8 cellular contexts compared by ENCODE assay signal in the genomic region with DNA sequence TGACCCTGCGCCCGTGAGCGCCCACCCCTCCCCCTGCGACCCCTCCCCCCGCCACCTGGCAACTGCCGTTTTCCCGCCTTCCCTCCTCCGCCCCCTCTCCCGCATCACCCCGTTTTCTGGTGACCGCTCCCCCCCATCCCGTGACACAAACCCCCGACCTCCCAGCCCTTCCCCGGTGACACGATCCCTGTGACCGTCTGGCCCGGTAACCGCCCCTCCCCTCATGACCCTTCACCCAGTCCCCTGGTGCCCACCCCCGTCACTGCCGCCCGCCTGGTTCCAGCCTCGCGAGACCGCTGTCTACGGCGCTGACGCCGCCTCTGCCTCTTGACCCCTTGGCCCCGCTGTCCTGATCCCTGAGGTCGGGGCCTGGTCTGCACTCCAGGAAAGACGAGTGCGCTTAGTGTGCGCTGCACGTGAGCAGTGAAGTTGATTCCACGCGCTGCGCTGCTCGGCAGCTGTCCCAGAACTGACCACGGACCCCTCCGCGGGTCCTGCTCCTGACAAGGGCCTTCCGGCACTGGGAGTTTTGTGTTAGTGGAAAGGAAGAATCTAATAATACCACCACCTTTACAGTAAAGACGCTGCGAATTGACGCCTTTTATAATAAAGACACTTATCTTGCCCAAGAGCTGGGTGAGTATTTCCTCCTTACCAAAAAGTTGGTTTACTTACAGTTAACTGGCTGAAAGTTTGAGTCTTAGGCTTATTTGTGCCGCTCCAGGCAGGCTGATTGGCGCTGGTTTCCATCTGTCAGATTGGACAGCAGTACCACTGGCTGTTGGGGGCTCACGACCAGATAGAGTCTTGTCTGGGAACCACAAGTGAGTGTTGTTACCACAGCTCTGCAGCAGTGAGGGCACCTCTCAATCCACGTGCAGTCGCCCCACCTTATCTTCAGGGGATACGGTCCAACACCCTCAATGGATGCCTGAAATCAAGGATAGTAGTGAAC. TPM values are rescaled to one million over a fixed set of nuclear protein-coding genes. Genes with fewer than 3 reads are reported as not detected.
DNase-seq lines count a peak whose midpoint lies in the region; ATAC-seq and TF ChIP-seq lines count a peak whose summit lies in the region.

No MANE protein-coding gene starts in this region.

- peaks cover 30% of the 10 kb centered on the region for H3K4me1 Mint-ChIP-seq in CD8-positive, alpha-beta T cell (ENCODE audit: low read depth)
- H3K4me1 Mint-ChIP-seq in nephron progenitor cell: peaks cover 23% of the 10 kb centered on the region

- no peaks in the 10 kb centered on the region for H3K9me3 ChIP-seq in CD8-positive, alpha-beta T cell (ENCODE audit: low read length)
- H3K9me3 ChIP-seq in OCI-LY1 (ENCODE audit: low read length) (no peaks in the 10 kb centered on the region), thymus (ENCODE audit: control insufficient read depth) (no peaks in the 10 kb centered on the region)

- H2AFZ ChIP-seq in OCI-LY1 (ENCODE audit: low read length): no peak overlapping the region

- CTCF ChIA-PET in CD8-positive, alpha-beta T cell (lab: Charles Lee): no interaction called here

- peak overlapping the region; percentile 62 for H3K4me3 ChIP-seq in CD8-positive, alpha-beta T cell (ENCODE audit: low read depth, low read length)
- H3K4me3 ChIP-seq in OCI-LY1 (ENCODE audit: low read depth, low read length, poor library complexity, severe bottlenecking) (peak overlapping the region; percentile 82), thymus (ENCODE audit: low read length) (peak overlapping the region; percentile 60)

- peak overlapping the region; percentile 90 for H3K27ac Mint-ChIP-seq in CD8-positive, alpha-beta T cell
- H3K27ac Mint-ChIP-seq in nephron progenitor cell: peak overlapping the region; percentile 96

- peak overlapping the region; percentile 99 for H3K9ac ChIP-seq in OCI-LY1 (ENCODE audit: low read length)

- H3K9me2 ChIP-seq in OCI-LY1 (ENCODE audit: low read depth, low read length): no peaks in the 10 kb centered on the region

- peak overlapping the region; percentile 34 for H3K27ac ChIP-seq in CD8-positive, alpha-beta T cell (ENCODE audit: low read depth, low read length)
- H3K27ac ChIP-seq in OCI-LY1 (ENCODE audit: low read depth, low read length, poor library complexity, severe bottlenecking) (peak overlapping the region; percentile 85), thymus (ENCODE audit: low read depth) (peak overlapping the region; percentile 0)

- H3K4me2 ChIP-seq in OCI-LY1 (ENCODE audit: low read length): peak overlapping the region; percentile 100

- WGBS in thymus: 10% methylated on average over 51 of the region's 51 CpGs

- H3K9me3 Mint-ChIP-seq in CD8-positive, alpha-beta T cell: no peaks in the 10 kb centered on the region
- peaks cover 8% of the 10 kb centered on the region for H3K9me3 Mint-ChIP-seq in nephron progenitor cell

- peaks cover 20% of the 10 kb centered on the region for H3K79me2 ChIP-seq in OCI-LY1 (ENCODE audit: insufficient read depth, low read length)

- TF ChIP-seq CTCF in CD8-positive, alpha-beta T cell (IDR thresholded peaks at IDR 0.05): no peak
- TF ChIP-seq CTCF in OCI-LY1 (IDR thresholded peaks at IDR 0.05; ENCODE audit: low read length) (no peak), nephron progenitor cell (IDR thresholded peaks at IDR 0.05) (no peak)

- peaks cover 5% of the 10 kb centered on the region for H3K36me3 Mint-ChIP-seq in CD8-positive, alpha-beta T cell
- peaks cover 36% of the 10 kb centered on the region for H3K36me3 Mint-ChIP-seq in nephron progenitor cell (ENCODE audit: low read depth)

- H3K36me3 ChIP-seq in CD8-positive, alpha-beta T cell (ENCODE audit: insufficient read depth, low read length): no peaks in the 10 kb centered on the region
- peaks cover 31% of the 10 kb centered on the region for H3K36me3 ChIP-seq in OCI-LY1 (ENCODE audit: insufficient read depth, low read length)
- peaks cover 4% of the 10 kb centered on the region for H3K36me3 ChIP-seq in thymus (ENCODE audit: control insufficient read depth, insufficient read depth)

- intact Hi-C loops in CD8-positive, alpha-beta T cell (cut with DNase I, micrococcal nuclease): loop anchor here (1.0 to 5.0 kb wide), 6 partner anchors 59 to 373 kb away; a partner anchor contains a TSS

- ATAC-seq in CD8-positive, alpha-beta T cell: peak; percentile 14
- peak; percentile 42 for ATAC-seq in GM21786 (IDR thresholded peaks at IDR 0.05; ENCODE audit: unreplicated experiment)
- ATAC-seq in GM19035 (IDR thresholded peaks at IDR 0.05; ENCODE audit: unreplicated experiment): no peak

- H3K27me3 ChIP-seq in CD8-positive, alpha-beta T cell (ENCODE audit: insufficient read depth, low read length): no peaks in the 10 kb centered on the region
- H3K27me3 ChIP-seq in OCI-LY1 (ENCODE audit: insufficient read depth, low read length) (no peaks in the 10 kb centered on the region), thymus (ENCODE audit: control insufficient read depth, insufficient read depth) (no peaks in the 10 kb centered on the region)

- no peaks in the 10 kb centered on the region for H4K20me1 ChIP-seq in OCI-LY1 (ENCODE audit: insufficient read depth, low read length)

- H3K4me3 Mint-ChIP-seq in CD8-positive, alpha-beta T cell: peak overlapping the region; percentile 88
- H3K4me3 Mint-ChIP-seq in nephron progenitor cell: peak overlapping the region; percentile 87

- H3K27me3 Mint-ChIP-seq in CD8-positive, alpha-beta T cell (ENCODE audit: low read depth): no peaks in the 10 kb centered on the region
- H3K27me3 Mint-ChIP-seq in nephron progenitor cell (ENCODE audit: low read depth, poor library complexity): no peaks in the 10 kb centered on the region

- H3F3A ChIP-seq in OCI-LY1 (ENCODE audit: insufficient read depth, low read length): peaks cover 13% of the 10 kb centered on the region; the same call in 1 of the 2 replicates

- DNase-seq in CD8-positive, alpha-beta T cell: peak in 5 of 7 experiments; percentile 7 to 52 (median 43)
- peak; percentile 64 to 68 for DNase-seq in activated T-cell treated with anti-CD3 and anti-CD28 coated beads, Interleukin-2, amount 50 U/mL, for 48 hours
- DNase-seq in fibroblast of peridontal ligament (ENCODE audit: extremely low read depth) (peak; percentile 51), nephron progenitor cell (peak; percentile 79)

- POLR2A ChIA-PET in CD8-positive, alpha-beta T cell (lab: Charles Lee): interaction anchor here (1.6 kb wide), 1 partner anchor 59 kb away, joined by 3 read pairs; a partner anchor contains a TSS

- H3K4me1 ChIP-seq in CD8-positive, alpha-beta T cell (ENCODE audit: insufficient read depth, low read length): peaks cover 23% of the 10 kb centered on the region
- peaks cover 39% of the 10 kb centered on the region for H3K4me1 ChIP-seq in OCI-LY1 (ENCODE audit: insufficient read depth, low read length, severe bottlenecking)
- H3K4me1 ChIP-seq in thymus (ENCODE audit: control insufficient read depth, insufficient read depth, low read length): peaks cover 7% of the 10 kb centered on the region

RNA-seq across cellular contexts. Expression of a gene that starts 59.2 kb away (rescaled TPM):
- 10 to 100 TPM; 61.5 to 66.5 TPM for total RNA-seq in CD8-positive, alpha-beta T cell
- 35.3 TPM for polyA plus RNA-seq in thymus

RNA-seq across cellular contexts. Expression of a gene that starts 59.3 kb away (rescaled TPM):
- 10 to 100 TPM; 25.8 to 28.3 TPM for total RNA-seq in CD8-positive, alpha-beta T cell
- polyA plus RNA-seq in thymus: 41.6 TPM

Comparison
In these comparisons a context has a peak if more than half of its experiments do, and no peak if none do; other contexts are left out.
1. H3K27ac ChIP-seq: peak in every context shown above with its lines; median percentile 85 in OCI-LY1; 34 in CD8-positive, alpha-beta T cell; 0 in thymus.